26 cellular contexts compared by ENCODE assay signal in genomic region chr20:40714109-40714508, GRCh38.
"Had no signal": no experiment of that assay in that cellular context is flagged by ENCODE, and none has a peak within 500 bp of the region (broad histone marks: within the 10 kb centered on the region; RNA-seq: fewer than 3 reads in every experiment).

No MANE protein-coding gene starts in this region.

- H3K27ac ChIP-seq: esophagus squamous epithelium, heart right ventricle, left lung, neutrophil, pancreas, right lobe of liver, thoracic aorta, tibial nerve, upper lobe of left lung had no signal

- DNase-seq: effector memory CD8-positive, alpha-beta T cell; erythroblast; esophagus squamous epithelium; foreskin melanocyte; glutamatergic neuron; hippocampal formation; left cardiac atrium; left lung; mesenchymal stem cell; mucosa of descending colon; naive B cell; pancreas; right lobe of liver; small intestine; stimulated activated CD4-positive, alpha-beta T cell treated with anti-CD3 and anti-CD28 coated beads, Interleukin-15, amount 100 ng/mL, for 24 hours; stimulated activated CD4-positive, alpha-beta T cell treated with anti-CD3 and anti-CD28 coated beads, Interleukin-2, amount 100 ng/mL, for 48 hours; stimulated activated naive B cell treated with anti-CD40 and anti-IgM and Interleukin-4, amounts not matched to agents 10 μg/mL and 1 μg/mL and 100 μg/mL, for 72 hours; upper lobe of left lung had no signal

- H3K4me3 ChIP-seq: esophagus squamous epithelium, heart right ventricle, left lung, mucosa of descending colon, pancreas, right lobe of liver, thoracic aorta, tibial nerve, upper lobe of left lung had no signal

- FAIRE-seq: endometrium, islet of Langerhans, pancreas, small intestine, urothelium cell line had no signal

- H3K9me3 ChIP-seq: esophagus squamous epithelium, heart right ventricle, left lung, mucosa of descending colon, neutrophil, pancreas, right lobe of liver, thoracic aorta, tibial nerve, upper lobe of left lung had no signal

- H3K4me1 ChIP-seq: pancreas, right lobe of liver, tibial nerve, upper lobe of left lung had no signal

- H3K27me3 ChIP-seq: right lobe of liver, upper lobe of left lung had no signal

- H3K36me3 ChIP-seq: esophagus squamous epithelium, heart right ventricle, left lung, neutrophil, pancreas, right lobe of liver, thoracic aorta, tibial nerve, upper lobe of left lung had no signal

- ATAC-seq: effector memory CD8-positive, alpha-beta T cell; left cardiac atrium; mucosa of descending colon; natural killer cell treated with Interleukin-12 subunit alpha and Interleukin-12 subunit beta and Interleukin-15 and Interleukin-18, amount 100 ng/mL, for 72 hours; pancreas; right lobe of liver; stimulated activated naive B cell treated with anti-CD40 and anti-IgM and Interleukin-4, amounts not matched to agents 10 μg/mL and 1 μg/mL and 100 μg/mL, for 72 hours had no signal
